Comparison of ENCODE assay signal across 1 cellular context in genomic region chr14:93042968-93043940, GRCh38.
TF ChIP-seq lines count a peak whose summit lies in the region.

No MANE protein-coding gene starts in this region.

TF ChIP-seq in HepG2, 621 proteins besides CTCF, POLR2A, EP300 and RAD21 (continued from another document):
- TF ChIP-seq ATF6 (CRISPR knock-in tag; conservative IDR thresholded peaks at IDR 0.05) (no peak), FOXM1 (CRISPR knock-in tag; IDR thresholded peaks at IDR 0.05) (no peak), TBX3 (IDR thresholded peaks at IDR 0.05; ENCODE audit: borderline replicate concordance) (0 out of 2 replicates have a peak, but pooled peaks have one; percentile 7), SOX6 (IDR thresholded peaks at IDR 0.05) (no peak), SOX6 (CRISPR knock-in tag; IDR thresholded peaks at IDR 0.05) (peak; percentile 74), NPAS2 (CRISPR knock-in tag; IDR thresholded peaks at IDR 0.05; ENCODE audit: borderline replicate concordance) (no peak), IRF9 (CRISPR knock-in tag; IDR thresholded peaks at IDR 0.05; ENCODE audit: borderline replicate concordance) (no peak), ZNF746 (CRISPR knock-in tag; IDR thresholded peaks at IDR 0.05) (peak; percentile 60; the same call in 1 of the 2 replicates), ZNF142 (CRISPR knock-in tag; IDR thresholded peaks at IDR 0.05) (no peak), DNMT3B (CRISPR knock-in tag; conservative IDR thresholded peaks at IDR 0.05) (no peak), ZSCAN9 (CRISPR knock-in tag; IDR thresholded peaks at IDR 0.05; ENCODE audit: borderline replicate concordance) (no peak), ZNF18 (CRISPR knock-in tag; IDR thresholded peaks at IDR 0.05; ENCODE audit: insufficient replicate concordance) (no peak), ZZZ3 (CRISPR knock-in tag; IDR thresholded peaks at IDR 0.05; ENCODE audit: borderline replicate concordance) (no peak), PITX1 (CRISPR knock-in tag; IDR thresholded peaks at IDR 0.05) (peak; percentile 69; the same call in 1 of the 2 replicates), YEATS4 (CRISPR knock-in tag; IDR thresholded peaks at IDR 0.05; ENCODE audit: borderline replicate concordance) (peak; percentile 1; the same call in 1 of the 2 replicates), GABPA (IDR thresholded peaks at IDR 0.05; ENCODE audit: low read depth, low read length) (no peak), GABPA (CRISPR knock-in tag; IDR thresholded peaks at IDR 0.05; ENCODE audit: low read depth) (no peak), CHCHD3 (CRISPR knock-in tag; IDR thresholded peaks at IDR 0.05) (no peak), GLI4 (CRISPR knock-in tag; IDR thresholded peaks at IDR 0.05; ENCODE audit: borderline replicate concordance) (no peak), ZNF576 (CRISPR knock-in tag; IDR thresholded peaks at IDR 0.05) (no peak)
